Comparison of ENCODE assay signal across 2 cellular contexts in the genomic region with DNA sequence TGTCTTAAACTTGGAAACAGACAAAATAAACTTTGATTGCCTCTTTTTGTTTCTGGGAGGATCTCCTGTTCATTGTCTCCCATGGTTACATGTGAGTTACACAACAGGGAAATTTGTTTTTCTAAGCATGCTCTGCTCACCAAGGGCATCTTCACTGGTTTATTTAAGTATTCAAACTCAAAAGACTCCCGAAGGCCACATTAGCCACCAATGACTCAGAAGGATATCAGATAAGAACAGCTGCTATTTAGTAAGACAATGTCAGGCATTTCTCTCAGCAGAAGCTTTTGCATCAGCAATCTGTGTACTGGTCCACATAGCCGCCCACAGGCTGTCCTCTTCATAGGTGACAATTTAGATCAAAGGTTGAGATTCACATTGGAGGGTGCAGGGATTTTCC.
TF ChIP-seq lines count a peak whose summit lies in the region.

No MANE protein-coding gene starts in this region.

TF ChIP-seq in IMR-90, 13 proteins besides CTCF, POLR2A, EP300 and RAD21:
- TF ChIP-seq CEBPB (IDR thresholded peaks at IDR 0.05; ENCODE audit: low read depth, low read length) (peak; percentile 82), MXI1 (IDR thresholded peaks at IDR 0.05; ENCODE audit: borderline replicate concordance, low read depth, low read length) (no peak), MAFK (IDR thresholded peaks at IDR 0.05; ENCODE audit: low read depth, low read length) (peak; percentile 51; the same call in 1 of the 2 replicates), RCOR1 (IDR thresholded peaks at IDR 0.05; ENCODE audit: insufficient replicate concordance, low read length) (peak; percentile 50), RFX5 (IDR thresholded peaks at IDR 0.05; ENCODE audit: low read depth, low read length) (peak; percentile 52; the same call in 1 of the 2 replicates), MAZ (IDR thresholded peaks at IDR 0.05; ENCODE audit: borderline replicate concordance, low read depth, low read length) (no peak), NFE2L2 (IDR thresholded peaks at IDR 0.05; ENCODE audit: low read depth, low read length) (no peak), BHLHE40 (IDR thresholded peaks at IDR 0.05; ENCODE audit: low read depth, low read length) (peak; percentile 49), SMC3 (IDR thresholded peaks at IDR 0.05; ENCODE audit: low read depth, low read length) (no peak), FOS (IDR thresholded peaks at IDR 0.05; ENCODE audit: low read depth, low read length) (peak; percentile 77), CHD1 (IDR thresholded peaks at IDR 0.05; ENCODE audit: low read depth, low read length) (no peak)
- TF ChIP-seq, protein P1, sequence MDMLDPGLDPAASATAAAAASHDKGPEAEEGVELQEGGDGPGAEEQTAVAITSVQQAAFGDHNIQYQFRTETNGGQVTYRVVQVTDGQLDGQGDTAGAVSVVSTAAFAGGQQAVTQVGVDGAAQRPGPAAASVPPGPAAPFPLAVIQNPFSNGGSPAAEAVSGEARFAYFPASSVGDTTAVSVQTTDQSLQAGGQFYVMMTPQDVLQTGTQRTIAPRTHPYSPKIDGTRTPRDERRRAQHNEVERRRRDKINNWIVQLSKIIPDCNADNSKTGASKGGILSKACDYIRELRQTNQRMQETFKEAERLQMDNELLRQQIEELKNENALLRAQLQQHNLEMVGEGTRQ (IDR thresholded peaks at IDR 0.05; ENCODE audit: low read depth, low read length) = no peak
- TF ChIP-seq, protein P2, sequence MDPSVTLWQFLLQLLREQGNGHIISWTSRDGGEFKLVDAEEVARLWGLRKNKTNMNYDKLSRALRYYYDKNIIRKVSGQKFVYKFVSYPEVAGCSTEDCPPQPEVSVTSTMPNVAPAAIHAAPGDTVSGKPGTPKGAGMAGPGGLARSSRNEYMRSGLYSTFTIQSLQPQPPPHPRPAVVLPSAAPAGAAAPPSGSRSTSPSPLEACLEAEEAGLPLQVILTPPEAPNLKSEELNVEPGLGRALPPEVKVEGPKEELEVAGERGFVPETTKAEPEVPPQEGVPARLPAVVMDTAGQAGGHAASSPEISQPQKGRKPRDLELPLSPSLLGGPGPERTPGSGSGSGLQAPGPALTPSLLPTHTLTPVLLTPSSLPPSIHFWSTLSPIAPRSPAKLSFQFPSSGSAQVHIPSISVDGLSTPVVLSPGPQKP (IDR thresholded peaks at IDR 0.05; ENCODE audit: borderline replicate concordance, low read depth, low read length) = no peak

TF ChIP-seq in HepG2, 621 proteins besides CTCF, POLR2A, EP300 and RAD21:
- TF ChIP-seq, protein P3, sequence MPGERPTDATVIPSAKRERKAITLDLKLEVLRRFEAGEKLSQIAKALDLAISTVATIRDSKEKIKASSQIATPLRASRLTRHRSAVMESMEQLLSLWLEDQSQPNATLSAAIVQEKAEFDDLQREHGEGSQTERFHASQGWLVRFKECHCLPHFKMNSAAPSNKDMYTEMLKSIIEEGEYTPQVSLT (CRISPR knock-in tag; IDR thresholded peaks at IDR 0.05; ENCODE audit: borderline replicate concordance, low read depth) = no peak
- TF ChIP-seq, protein P4, sequence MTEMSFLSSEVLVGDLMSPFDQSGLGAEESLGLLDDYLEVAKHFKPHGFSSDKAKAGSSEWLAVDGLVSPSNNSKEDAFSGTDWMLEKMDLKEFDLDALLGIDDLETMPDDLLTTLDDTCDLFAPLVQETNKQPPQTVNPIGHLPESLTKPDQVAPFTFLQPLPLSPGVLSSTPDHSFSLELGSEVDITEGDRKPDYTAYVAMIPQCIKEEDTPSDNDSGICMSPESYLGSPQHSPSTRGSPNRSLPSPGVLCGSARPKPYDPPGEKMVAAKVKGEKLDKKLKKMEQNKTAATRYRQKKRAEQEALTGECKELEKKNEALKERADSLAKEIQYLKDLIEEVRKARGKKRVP (CRISPR knock-in tag; IDR thresholded peaks at IDR 0.05) = peak in 1 of 2 experiments; percentile 60; a peak in 2 of 4 replicates
- TF ChIP-seq RFXAP (CRISPR knock-in tag; IDR thresholded peaks at IDR 0.05; ENCODE audit: borderline replicate concordance) (no peak), TSC22D2 (CRISPR knock-in tag; IDR thresholded peaks at IDR 0.05; ENCODE audit: borderline replicate concordance) (no peak), GATAD2A (CRISPR knock-in tag; IDR thresholded peaks at IDR 0.05) (0 out of 2 replicates have a peak, but pooled peaks have one; percentile 26), TEAD3 (CRISPR knock-in tag; optimal IDR thresholded peaks at IDR 0.05; ENCODE audit: borderline replicate concordance) (no peak), DR1 (CRISPR knock-in tag; IDR thresholded peaks at IDR 0.05) (no peak), TCF7 (IDR thresholded peaks at IDR 0.05; ENCODE audit: low read depth) (no peak), FOSL2 (CRISPR knock-in tag; IDR thresholded peaks at IDR 0.05) (peak; percentile 82), SYNCRIP (IDR thresholded peaks at IDR 0.05; ENCODE audit: insufficient read depth, low read depth, low read length) (no peak), SOX13 (IDR thresholded peaks at IDR 0.05) (no peak), SOX13 (CRISPR knock-in tag; conservative IDR thresholded peaks at IDR 0.05 in 1 of 2, IDR thresholded peaks at IDR 0.05 in 1 of 2) (peak in 1 of 2 experiments; percentile 47; a peak in 2 of 4 replicates), ERF (CRISPR knock-in tag; IDR thresholded peaks at IDR 0.05) (no peak)
- TF ChIP-seq, protein P5, sequence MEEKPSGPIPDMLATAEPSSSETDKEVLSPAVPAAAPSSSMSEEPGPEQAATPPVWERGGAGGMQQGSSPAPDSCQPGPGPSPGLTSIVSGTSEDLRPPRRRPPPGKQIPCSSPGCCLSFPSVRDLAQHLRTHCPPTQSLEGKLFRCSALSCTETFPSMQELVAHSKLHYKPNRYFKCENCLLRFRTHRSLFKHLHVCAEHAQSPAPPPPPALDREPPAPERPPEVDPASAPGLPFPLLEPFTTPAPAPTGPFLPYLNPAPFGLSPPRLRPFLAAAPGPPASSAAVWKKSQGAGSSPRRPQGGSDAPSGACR (CRISPR knock-in tag; IDR thresholded peaks at IDR 0.05) = no peak
- TF ChIP-seq, protein P6, sequence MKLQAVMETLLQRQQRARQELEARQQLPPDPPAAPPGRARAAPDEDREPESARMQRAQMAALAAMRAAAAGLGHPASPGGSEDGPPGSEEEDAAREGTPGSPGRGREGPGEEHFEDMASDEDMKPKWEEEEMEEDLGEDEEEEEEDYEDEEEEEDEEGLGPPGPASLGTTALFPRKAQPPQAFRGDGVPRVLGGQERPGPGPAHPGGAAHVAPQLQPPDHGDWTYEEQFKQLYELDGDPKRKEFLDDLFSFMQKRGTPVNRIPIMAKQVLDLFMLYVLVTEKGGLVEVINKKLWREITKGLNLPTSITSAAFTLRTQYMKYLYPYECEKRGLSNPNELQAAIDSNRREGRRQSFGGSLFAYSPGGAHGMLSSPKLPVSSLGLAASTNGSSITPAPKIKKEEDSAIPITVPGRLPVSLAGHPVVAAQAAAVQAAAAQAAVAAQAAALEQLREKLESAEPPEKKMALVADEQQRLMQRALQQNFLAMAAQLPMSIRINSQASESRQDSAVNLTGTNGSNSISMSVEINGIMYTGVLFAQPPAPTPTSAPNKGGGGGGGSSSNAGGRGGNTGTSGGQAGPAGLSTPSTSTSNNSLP (IDR thresholded peaks at IDR 0.05; ENCODE audit: low read depth, low read length) = 0 out of 2 replicates have a peak, but pooled peaks have one; percentile 17
- TF ChIP-seq, protein P7, sequence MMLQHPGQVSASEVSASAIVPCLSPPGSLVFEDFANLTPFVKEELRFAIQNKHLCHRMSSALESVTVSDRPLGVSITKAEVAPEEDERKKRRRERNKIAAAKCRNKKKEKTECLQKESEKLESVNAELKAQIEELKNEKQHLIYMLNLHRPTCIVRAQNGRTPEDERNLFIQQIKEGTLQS (CRISPR knock-in tag; IDR thresholded peaks at IDR 0.05) = 0 out of 2 replicates have a peak, but pooled peaks have one; percentile 32
